Comparison of ENCODE assay signal across 1 cellular context in the genomic region with DNA sequence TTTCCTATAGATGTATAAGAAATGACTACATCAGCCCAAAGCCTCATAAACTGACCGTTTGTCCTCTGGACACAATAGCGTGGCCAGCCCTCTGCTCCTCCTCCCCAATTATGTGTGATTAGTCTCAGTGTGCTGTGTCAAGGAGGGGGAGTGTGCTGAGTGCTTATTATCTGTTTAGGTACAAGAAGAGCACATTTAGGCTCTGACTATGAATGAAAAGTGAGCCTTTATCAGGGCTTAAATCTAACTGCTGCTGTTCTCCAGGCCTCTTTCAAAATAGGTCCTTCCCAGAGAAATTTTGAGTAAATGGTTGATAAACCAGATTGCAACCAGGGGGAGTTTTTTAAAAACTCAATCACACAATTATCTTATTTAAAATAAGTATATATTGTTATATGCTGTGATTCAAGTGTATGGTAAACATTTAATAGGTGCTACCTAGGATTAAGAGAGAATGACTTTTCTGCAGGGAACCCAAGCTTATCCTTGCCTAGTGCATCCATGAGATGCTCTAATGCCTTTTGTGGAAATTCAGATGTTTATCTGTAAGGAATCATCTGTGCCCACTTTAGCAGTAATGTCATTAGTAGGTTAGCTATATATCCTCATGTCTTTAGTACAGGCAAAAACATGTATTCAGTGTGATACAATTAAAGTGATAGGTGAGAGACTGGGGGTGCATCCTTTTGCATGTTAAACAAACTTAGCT.
TF ChIP-seq lines count a peak whose summit lies in the region.

No MANE protein-coding gene starts in this region.

TF ChIP-seq in GM23338, 12 proteins besides CTCF, POLR2A, EP300 and RAD21 (continued from another document):
- TF ChIP-seq, protein P1, sequence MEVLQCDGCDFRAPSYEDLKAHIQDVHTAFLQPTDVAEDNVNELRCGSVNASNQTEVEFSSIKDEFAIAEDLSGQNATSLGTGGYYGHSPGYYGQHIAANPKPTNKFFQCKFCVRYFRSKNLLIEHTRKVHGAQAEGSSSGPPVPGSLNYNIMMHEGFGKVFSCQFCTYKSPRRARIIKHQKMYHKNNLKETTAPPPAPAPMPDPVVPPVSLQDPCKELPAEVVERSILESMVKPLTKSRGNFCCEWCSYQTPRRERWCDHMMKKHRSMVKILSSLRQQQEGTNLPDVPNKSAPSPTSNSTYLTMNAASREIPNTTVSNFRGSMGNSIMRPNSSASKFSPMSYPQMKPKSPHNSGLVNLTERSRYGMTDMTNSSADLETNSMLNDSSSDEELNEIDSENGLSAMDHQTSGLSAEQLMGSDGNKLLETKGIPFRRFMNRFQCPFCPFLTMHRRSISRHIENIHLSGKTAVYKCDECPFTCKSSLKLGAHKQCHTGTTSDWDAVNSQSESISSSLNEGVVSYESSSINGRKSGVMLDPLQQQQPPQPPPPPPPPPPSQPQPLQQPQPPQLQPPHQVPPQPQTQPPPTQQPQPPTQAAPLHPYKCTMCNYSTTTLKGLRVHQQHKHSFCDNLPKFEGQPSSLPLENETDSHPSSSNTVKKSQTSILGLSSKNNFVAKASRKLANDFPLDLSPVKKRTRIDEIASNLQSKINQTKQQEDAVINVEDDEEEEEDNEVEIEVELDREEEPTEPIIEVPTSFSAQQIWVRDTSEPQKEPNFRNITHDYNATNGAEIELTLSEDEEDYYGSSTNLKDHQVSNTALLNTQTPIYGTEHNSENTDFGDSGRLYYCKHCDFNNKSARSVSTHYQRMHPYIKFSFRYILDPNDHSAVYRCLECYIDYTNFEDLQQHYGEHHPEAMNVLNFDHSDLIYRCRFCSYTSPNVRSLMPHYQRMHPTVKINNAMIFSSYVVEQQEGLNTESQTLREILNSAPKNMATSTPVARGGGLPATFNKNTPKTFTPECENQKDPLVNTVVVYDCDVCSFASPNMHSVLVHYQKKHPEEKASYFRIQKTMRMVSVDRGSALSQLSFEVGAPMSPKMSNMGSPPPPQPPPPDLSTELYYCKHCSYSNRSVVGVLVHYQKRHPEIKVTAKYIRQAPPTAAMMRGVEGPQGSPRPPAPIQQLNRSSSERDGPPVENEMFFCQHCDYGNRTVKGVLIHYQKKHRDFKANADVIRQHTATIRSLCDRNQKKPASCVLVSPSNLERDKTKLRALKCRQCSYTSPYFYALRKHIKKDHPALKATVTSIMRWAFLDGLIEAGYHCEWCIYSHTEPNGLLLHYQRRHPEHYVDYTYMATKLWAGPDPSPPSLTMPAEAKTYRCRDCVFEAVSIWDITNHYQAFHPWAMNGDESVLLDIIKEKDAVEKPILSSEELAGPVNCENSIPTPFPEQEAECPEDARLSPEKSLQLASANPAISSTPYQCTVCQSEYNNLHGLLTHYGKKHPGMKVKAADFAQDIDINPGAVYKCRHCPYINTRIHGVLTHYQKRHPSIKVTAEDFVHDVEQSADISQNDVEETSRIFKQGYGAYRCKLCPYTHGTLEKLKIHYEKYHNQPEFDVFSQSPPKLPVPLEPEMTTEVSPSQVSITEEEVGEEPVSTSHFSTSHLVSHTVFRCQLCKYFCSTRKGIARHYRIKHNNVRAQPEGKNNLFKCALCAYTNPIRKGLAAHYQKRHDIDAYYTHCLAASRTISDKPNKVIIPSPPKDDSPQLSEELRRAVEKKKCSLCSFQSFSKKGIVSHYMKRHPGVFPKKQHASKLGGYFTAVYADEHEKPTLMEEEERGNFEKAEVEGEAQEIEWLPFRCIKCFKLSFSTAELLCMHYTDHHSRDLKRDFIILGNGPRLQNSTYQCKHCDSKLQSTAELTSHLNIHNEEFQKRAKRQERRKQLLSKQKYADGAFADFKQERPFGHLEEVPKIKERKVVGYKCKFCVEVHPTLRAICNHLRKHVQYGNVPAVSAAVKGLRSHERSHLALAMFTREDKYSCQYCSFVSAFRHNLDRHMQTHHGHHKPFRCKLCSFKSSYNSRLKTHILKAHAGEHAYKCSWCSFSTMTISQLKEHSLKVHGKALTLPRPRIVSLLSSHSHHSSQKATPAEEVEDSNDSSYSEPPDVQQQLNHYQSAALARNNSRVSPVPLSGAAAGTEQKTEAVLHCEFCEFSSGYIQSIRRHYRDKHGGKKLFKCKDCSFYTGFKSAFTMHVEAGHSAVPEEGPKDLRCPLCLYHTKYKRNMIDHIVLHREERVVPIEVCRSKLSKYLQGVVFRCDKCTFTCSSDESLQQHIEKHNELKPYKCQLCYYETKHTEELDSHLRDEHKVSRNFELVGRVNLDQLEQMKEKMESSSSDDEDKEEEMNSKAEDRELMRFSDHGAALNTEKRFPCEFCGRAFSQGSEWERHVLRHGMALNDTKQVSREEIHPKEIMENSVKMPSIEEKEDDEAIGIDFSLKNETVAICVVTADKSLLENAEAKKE (CRISPR knock-in tag; IDR thresholded peaks at IDR 0.05): no peak
- no peak for TF ChIP-seq POLR2AphosphoS5 (IDR thresholded peaks at IDR 0.05; ENCODE audit: low read depth)
- no peak for TF ChIP-seq EZH2phosphoT487 (IDR thresholded peaks at IDR 0.05; ENCODE audit: unreplicated experiment)
- TF ChIP-seq, protein P2, sequence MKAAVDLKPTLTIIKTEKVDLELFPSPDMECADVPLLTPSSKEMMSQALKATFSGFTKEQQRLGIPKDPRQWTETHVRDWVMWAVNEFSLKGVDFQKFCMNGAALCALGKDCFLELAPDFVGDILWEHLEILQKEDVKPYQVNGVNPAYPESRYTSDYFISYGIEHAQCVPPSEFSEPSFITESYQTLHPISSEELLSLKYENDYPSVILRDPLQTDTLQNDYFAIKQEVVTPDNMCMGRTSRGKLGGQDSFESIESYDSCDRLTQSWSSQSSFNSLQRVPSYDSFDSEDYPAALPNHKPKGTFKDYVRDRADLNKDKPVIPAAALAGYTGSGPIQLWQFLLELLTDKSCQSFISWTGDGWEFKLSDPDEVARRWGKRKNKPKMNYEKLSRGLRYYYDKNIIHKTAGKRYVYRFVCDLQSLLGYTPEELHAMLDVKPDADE (IDR thresholded peaks at IDR 0.05): no peak
- TF ChIP-seq ZNF331 (CRISPR knock-in tag; IDR thresholded peaks at IDR 0.05; ENCODE audit: low read depth): no peak
- TF ChIP-seq, protein P3, sequence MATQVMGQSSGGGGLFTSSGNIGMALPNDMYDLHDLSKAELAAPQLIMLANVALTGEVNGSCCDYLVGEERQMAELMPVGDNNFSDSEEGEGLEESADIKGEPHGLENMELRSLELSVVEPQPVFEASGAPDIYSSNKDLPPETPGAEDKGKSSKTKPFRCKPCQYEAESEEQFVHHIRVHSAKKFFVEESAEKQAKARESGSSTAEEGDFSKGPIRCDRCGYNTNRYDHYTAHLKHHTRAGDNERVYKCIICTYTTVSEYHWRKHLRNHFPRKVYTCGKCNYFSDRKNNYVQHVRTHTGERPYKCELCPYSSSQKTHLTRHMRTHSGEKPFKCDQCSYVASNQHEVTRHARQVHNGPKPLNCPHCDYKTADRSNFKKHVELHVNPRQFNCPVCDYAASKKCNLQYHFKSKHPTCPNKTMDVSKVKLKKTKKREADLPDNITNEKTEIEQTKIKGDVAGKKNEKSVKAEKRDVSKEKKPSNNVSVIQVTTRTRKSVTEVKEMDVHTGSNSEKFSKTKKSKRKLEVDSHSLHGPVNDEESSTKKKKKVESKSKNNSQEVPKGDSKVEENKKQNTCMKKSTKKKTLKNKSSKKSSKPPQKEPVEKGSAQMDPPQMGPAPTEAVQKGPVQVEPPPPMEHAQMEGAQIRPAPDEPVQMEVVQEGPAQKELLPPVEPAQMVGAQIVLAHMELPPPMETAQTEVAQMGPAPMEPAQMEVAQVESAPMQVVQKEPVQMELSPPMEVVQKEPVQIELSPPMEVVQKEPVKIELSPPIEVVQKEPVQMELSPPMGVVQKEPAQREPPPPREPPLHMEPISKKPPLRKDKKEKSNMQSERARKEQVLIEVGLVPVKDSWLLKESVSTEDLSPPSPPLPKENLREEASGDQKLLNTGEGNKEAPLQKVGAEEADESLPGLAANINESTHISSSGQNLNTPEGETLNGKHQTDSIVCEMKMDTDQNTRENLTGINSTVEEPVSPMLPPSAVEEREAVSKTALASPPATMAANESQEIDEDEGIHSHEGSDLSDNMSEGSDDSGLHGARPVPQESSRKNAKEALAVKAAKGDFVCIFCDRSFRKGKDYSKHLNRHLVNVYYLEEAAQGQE (IDR thresholded peaks at IDR 0.05; ENCODE audit: unreplicated experiment): no peak
- TF ChIP-seq NANOG (IDR thresholded peaks at IDR 0.05; ENCODE audit: borderline replicate concordance): no peak
- TF ChIP-seq EZH2 (IDR thresholded peaks at IDR 0.05; ENCODE audit: low read depth, unreplicated experiment): no peak
- TF ChIP-seq JUNB (IDR thresholded peaks at IDR 0.05; ENCODE audit: unreplicated experiment): no peak
- no peak for TF ChIP-seq ZNF114 (CRISPR knock-in tag; IDR thresholded peaks at IDR 0.05)
